Comparison of ENCODE assay signal across 16 cellular contexts in genomic region chr16:11423315-11424117, GRCh38.
DNase-seq lines count a peak whose midpoint lies in the region; ATAC-seq and TF ChIP-seq lines count a peak whose summit lies in the region.
"Had no signal": no experiment of that assay in that cellular context is flagged by ENCODE, and none has a peak within 500 bp of the region (broad histone marks: within the 10 kb centered on the region; RNA-seq: fewer than 3 reads in every experiment).

No MANE protein-coding gene starts in this region.

- H4K8ac ChIP-seq in neuronal stem cell (ENCODE audit: low read depth, low read length): peak overlapping the region; percentile 48

- H3K4me2 ChIP-seq in neuronal stem cell (ENCODE audit: insufficient read depth, low read length, poor library complexity, severe bottlenecking): no peak overlapping the region

- peak; percentile 56 for ATAC-seq in HG02981 (IDR thresholded peaks at IDR 0.05; ENCODE audit: unreplicated experiment)
- ATAC-seq in aorta (ENCODE audit: low FRiP score): no peak

- H3K4me1 ChIP-seq in neuronal stem cell (ENCODE audit: control insufficient read depth in 2 of 2, insufficient read depth in 1 of 2, low read depth in 1 of 2, low read length in 2 of 2) (no peaks in the 10 kb centered on the region), aorta (ENCODE audit: control insufficient read depth in 1 of 2, insufficient read depth in 2 of 2, low read length in 2 of 2) (no peaks in the 10 kb centered on the region)
- H3K4me1 ChIP-seq: sigmoid colon, SJSA1 had no signal

- H2BK5ac ChIP-seq in neuronal stem cell (ENCODE audit: low read length): peak overlapping the region; percentile 5

- no peak overlapping the region for H2AFZ ChIP-seq in neuronal stem cell (ENCODE audit: low read length)

- DNase-seq in GM10266 (ENCODE audit: extremely low spot score) (peak; percentile 61), RPMI8226 (peak; percentile 57), neuronal stem cell (ENCODE audit: low spot score) (no peak), aorta (no peak), LoVo (ENCODE audit: low spot score) (no peak), cerebellum (ENCODE audit: low spot score) (no peak)
- DNase-seq in stimulated activated CD4-positive, alpha-beta T cell treated with anti-CD3 and anti-CD28 coated beads, Interleukin-4, amount 100 ng/mL, for 24 hours: no peak
- DNase-seq: activated CD4-positive, alpha-beta T cell treated with anti-CD3 and anti-CD28 coated beads, Interleukin-2, amount 50 U/mL, for 48 hours; islet precursor cell; mesendoderm; NCI-H2081; NCI-H69; sigmoid colon had no signal

- H2BK15ac ChIP-seq in neuronal stem cell (ENCODE audit: low read length): peak overlapping the region; percentile 97

- H2AK5ac ChIP-seq in neuronal stem cell (ENCODE audit: low read depth, low read length): no peak overlapping the region

- H3K27ac ChIP-seq in neuronal stem cell (replicated peaks; ENCODE audit: low read length): no peak overlapping the region
- no peak overlapping the region for H3K27ac ChIP-seq in aorta (ENCODE audit: low read depth in 1 of 2, low read length in 2 of 2)
- H3K27ac ChIP-seq: epithelial cell of prostate, sigmoid colon, SJSA1 had no signal

- H4K91ac ChIP-seq in neuronal stem cell (ENCODE audit: low read depth, low read length, poor library complexity): no peak overlapping the region

- no peak overlapping the region for H3K9ac ChIP-seq in neuronal stem cell (ENCODE audit: low read depth, low read length, poor library complexity)

- H2BK120ac ChIP-seq in neuronal stem cell (ENCODE audit: low read depth, low read length): peak overlapping the region; percentile 31

- H3K18ac ChIP-seq in neuronal stem cell (ENCODE audit: low read length): peak overlapping the region; percentile 71

- intact Hi-C loops in aorta (cut with DNase I): no loop called here

- H3K4me3 ChIP-seq in neuronal stem cell (ENCODE audit: low read length in 2 of 2) (no peak overlapping the region), aorta (ENCODE audit: low read length in 2 of 2) (no peak overlapping the region)
- H3K4me3 ChIP-seq: sigmoid colon, SJSA1 had no signal

- H3K4ac ChIP-seq in neuronal stem cell (ENCODE audit: low read length): no peak overlapping the region

- H3K36me3 ChIP-seq in neuronal stem cell (replicated peaks in 1 of 2; ENCODE audit: control insufficient read depth in 2 of 2, insufficient read depth in 2 of 2, low read length in 2 of 2) (no peaks in the 10 kb centered on the region), aorta (ENCODE audit: control insufficient read depth in 1 of 2, insufficient read depth in 2 of 2, low read length in 1 of 2) (no peaks in the 10 kb centered on the region)
- H3K36me3 ChIP-seq: sigmoid colon, SJSA1 had no signal

- H3K27me3 ChIP-seq in neuronal stem cell (ENCODE audit: control insufficient read depth in 3 of 3, insufficient read depth in 3 of 3, low read depth in 1 of 3, low read length in 3 of 3) (peaks cover 0 to 10% (median 0%) of the 10 kb centered on the region in 3 experiments), aorta (ENCODE audit: control insufficient read depth in 1 of 2, insufficient read depth in 2 of 2, low read length in 1 of 2) (no peaks in the 10 kb centered on the region)
- H3K27me3 ChIP-seq: sigmoid colon, SJSA1 had no signal

- peak overlapping the region; percentile 82 for H3K14ac ChIP-seq in neuronal stem cell (ENCODE audit: low read length)

- peaks cover 0 to 2% of the 10 kb centered on the region in 2 donors for H3K9me3 ChIP-seq in neuronal stem cell (replicated peaks in 1 of 2; ENCODE audit: control insufficient read depth in 2 of 2, insufficient read depth in 1 of 2, low read depth in 1 of 2, low read length in 2 of 2)
- no peaks in the 10 kb centered on the region for H3K9me3 ChIP-seq in aorta (ENCODE audit: control insufficient read depth, low read length)
- H3K9me3 ChIP-seq: sigmoid colon, SJSA1 had no signal

- peak overlapping the region; percentile 89 for H3K23ac ChIP-seq in neuronal stem cell (ENCODE audit: low read depth, low read length, poor library complexity)

- no peaks in the 10 kb centered on the region for H3K79me1 ChIP-seq in neuronal stem cell (ENCODE audit: low read depth, low read length)

- TF ChIP-seq CTCF in GM10266 (IDR thresholded peaks at IDR 0.05; ENCODE audit: control insufficient read depth, insufficient read depth, low read depth, missing control alignments): no peak

- WGBS in neuronal stem cell (ENCODE audit: extremely low coverage in 2 of 2, insufficient read length in 2 of 2, insufficient replicate concordance in 1 of 2), 2 donors: no CpG with 5 or more reads among the region's 24 CpGs
- 88 to 89% methylated on average over 24 of the region's 24 CpGs for WGBS in aorta, 2 donors

- no peak overlapping the region for H2BK12ac ChIP-seq in neuronal stem cell (ENCODE audit: low read length)

Comparison
In these comparisons a context has a peak if more than half of its experiments do, and no peak if none do; other contexts are left out.
1. DNase-seq: peak in GM10266 (single experiment) and RPMI8226 (single experiment); none in neuronal stem cell (single experiment), aorta (0 of 2), stimulated activated CD4-positive, alpha-beta T cell treated with anti-CD3 and anti-CD28 coated beads, Interleukin-4, amount 100 ng/mL, for 24 hours (single experiment), LoVo (single experiment) and cerebellum (single experiment).